In genomic region chr15:49155110-49155833, GRCh38 we compare ENCODE assay signal across 1 cellular context.
A peak's percentile ranks its signal among the peaks of the same experiment; 100 is the strongest.
TF ChIP-seq lines count a peak whose summit lies in the region.

TSS of gene COPS2 (minus strand) at chr15:49155599. CDS start at chr15:49155578, 21 bp downstream.

TF ChIP-seq in K562, 482 proteins besides CTCF, POLR2A, EP300 and RAD21 (continued from another document and continues in another):
- TF ChIP-seq PRDM10 (IDR thresholded peaks at IDR 0.05; ENCODE audit: partially characterized antibody): peak; percentile 94
- TF ChIP-seq ZNF121 (CRISPR knock-in tag; conservative IDR thresholded peaks at IDR 0.05): 0 out of 2 replicates have a peak, but pooled peaks have one; percentile 12
- TF ChIP-seq LARP7 (IDR thresholded peaks at IDR 0.05): no peak
- TF ChIP-seq GTF2F1 (IDR thresholded peaks at IDR 0.05; ENCODE audit: low read depth, low read length): 0 out of 2 replicates have a peak, but pooled peaks have one; percentile 31
- peak; percentile 66 for TF ChIP-seq ZNF766 (CRISPR knock-in tag; conservative IDR thresholded peaks at IDR 0.05)
- TF ChIP-seq SRF (CRISPR knock-in tag; IDR thresholded peaks at IDR 0.05): peak in 1 of 2 experiments; percentile 53; a peak in 1 of 4 replicates
- TF ChIP-seq ZNF174 (CRISPR knock-in tag; IDR thresholded peaks at IDR 0.05): no peak
- TF ChIP-seq SETDB1 (IDR thresholded peaks at IDR 0.05; ENCODE audit: low read length): no peak
- TF ChIP-seq ETV5 (CRISPR knock-in tag; IDR thresholded peaks at IDR 0.05; ENCODE audit: low read depth): peak; percentile 60; the same call in 1 of the 2 replicates
- peak in 1 of 2 experiments; percentile 67; a peak in 1 of 4 replicates for TF ChIP-seq CSDE1 (IDR thresholded peaks at IDR 0.05)
- TF ChIP-seq FOXM1 (IDR thresholded peaks at IDR 0.05; ENCODE audit: low read depth): peak; percentile 24; the same call in 1 of the 2 replicates
- TF ChIP-seq FOXM1 (CRISPR knock-in tag; IDR thresholded peaks at IDR 0.05; ENCODE audit: low read depth): no peak
- no peak for TF ChIP-seq ZBTB26 (CRISPR knock-in tag; IDR thresholded peaks at IDR 0.05)
- TF ChIP-seq MTF1 (CRISPR knock-in tag; IDR thresholded peaks at IDR 0.05; ENCODE audit: borderline replicate concordance): no peak
- no peak for TF ChIP-seq ZNF436 (CRISPR knock-in tag; IDR thresholded peaks at IDR 0.05)
- TF ChIP-seq ZBTB1 (CRISPR knock-in tag; IDR thresholded peaks at IDR 0.05; ENCODE audit: borderline replicate concordance, low read depth): peak; percentile 74
- TF ChIP-seq HSF4 (CRISPR knock-in tag; IDR thresholded peaks at IDR 0.05; ENCODE audit: borderline replicate concordance): no peak
- peak; percentile 90; the same call in 1 of the 2 replicates for TF ChIP-seq ZHX1 (conservative IDR thresholded peaks at IDR 0.05; ENCODE audit: low read length)
- TF ChIP-seq MYNN (IDR thresholded peaks at IDR 0.05): no peak
- no peak for TF ChIP-seq MYNN (CRISPR knock-in tag; IDR thresholded peaks at IDR 0.05)
- TF ChIP-seq KAT7 (CRISPR knock-in tag; IDR thresholded peaks at IDR 0.05; ENCODE audit: borderline replicate concordance): no peak
- no peak for TF ChIP-seq COPS2 (conservative IDR thresholded peaks at IDR 0.05)
- TF ChIP-seq EP400 (IDR thresholded peaks at IDR 0.05): peak; percentile 88
- no peak for TF ChIP-seq ZBTB12 (CRISPR knock-in tag; IDR thresholded peaks at IDR 0.05)
- 0 out of 2 replicates have a peak, but pooled peaks have one; percentile 43 for TF ChIP-seq ZNF76 (CRISPR knock-in tag; IDR thresholded peaks at IDR 0.05; ENCODE audit: borderline replicate concordance)
- peak; percentile 42; the same call in 1 of the 2 replicates for TF ChIP-seq RNF2 (IDR thresholded peaks at IDR 0.05)
- TF ChIP-seq ZNF197 (CRISPR knock-in tag; IDR thresholded peaks at IDR 0.05; ENCODE audit: low read depth): peak; percentile 70; the same call in 1 of the 2 replicates
- peak; percentile 76; the same call in 1 of the 2 replicates for TF ChIP-seq CHAMP1 (IDR thresholded peaks at IDR 0.05)
- 0 out of 2 replicates have a peak, but pooled peaks have one; percentile 55 for TF ChIP-seq POLR2AphosphoS2 (IDR thresholded peaks at IDR 0.05; ENCODE audit: low read length)
- TF ChIP-seq TAF9B (IDR thresholded peaks at IDR 0.05; ENCODE audit: partially characterized antibody): peak; percentile 71
- TF ChIP-seq ZNF124 (CRISPR knock-in tag; IDR thresholded peaks at IDR 0.05): no peak
- peak; percentile 91 for TF ChIP-seq RBM39 (optimal IDR thresholded peaks at IDR 0.05; ENCODE audit: low read depth, low read length)
- TF ChIP-seq POLR2AphosphoS5 (IDR thresholded peaks at IDR 0.05; ENCODE audit: control insufficient read depth, insufficient read depth, low read depth, low read length): peak; percentile 79
- TF ChIP-seq SNAPC5 (CRISPR knock-in tag; IDR thresholded peaks at IDR 0.05): no peak
- TF ChIP-seq SFPQ (IDR thresholded peaks at IDR 0.05; ENCODE audit: low read depth, low read length): no peak
- no peak for TF ChIP-seq PREB (CRISPR knock-in tag; IDR thresholded peaks at IDR 0.05)
- no peak for TF ChIP-seq TAL1 (IDR thresholded peaks at IDR 0.05)
- peak; percentile 66; the same call in 1 of the 2 replicates for TF ChIP-seq PML (IDR thresholded peaks at IDR 0.05; ENCODE audit: low read length)
- no peak for TF ChIP-seq DEAF1 (CRISPR knock-in tag; IDR thresholded peaks at IDR 0.05)
- TF ChIP-seq ZBTB11 (CRISPR knock-in tag; IDR thresholded peaks at IDR 0.05): peak; percentile 99 to 100 (median 99)
- no peak for TF ChIP-seq HNRNPH1 (optimal IDR thresholded peaks at IDR 0.05; ENCODE audit: low read depth, low read length)
- TF ChIP-seq RB1 (IDR thresholded peaks at IDR 0.05; ENCODE audit: low read depth): peak; percentile 96
